In genomic region chr12:118714051-118714460, GRCh38 we compare ENCODE assay signal across 1 cellular context.
A peak's percentile ranks its signal among the peaks of the same experiment; 100 is the strongest.
TF ChIP-seq lines count a peak whose summit lies in the region.

No MANE protein-coding gene starts in this region.

TF ChIP-seq in HepG2, 621 proteins besides CTCF, POLR2A, EP300 and RAD21 (continued from another document and continues in another):
- TF ChIP-seq ATF6 (CRISPR knock-in tag; conservative IDR thresholded peaks at IDR 0.05), result no peak
- TF ChIP-seq ZNF333 (CRISPR knock-in tag; IDR thresholded peaks at IDR 0.05; ENCODE audit: borderline replicate concordance), result no peak
- TF ChIP-seq TFDP2 (CRISPR knock-in tag; IDR thresholded peaks at IDR 0.05), result no peak; the same call in 1 of the 2 replicates
- no peak for TF ChIP-seq NCOA1 (CRISPR knock-in tag; IDR thresholded peaks at IDR 0.05)
- TF ChIP-seq FOXA3 (CRISPR knock-in tag; IDR thresholded peaks at IDR 0.05), result peak; percentile 78
- TF ChIP-seq TARDBP (CRISPR knock-in tag; IDR thresholded peaks at IDR 0.05), result no peak
- no peak for TF ChIP-seq ZNF318 (CRISPR knock-in tag; IDR thresholded peaks at IDR 0.05)
- no peak for TF ChIP-seq SOX6 (IDR thresholded peaks at IDR 0.05)
- TF ChIP-seq SOX6 (CRISPR knock-in tag; IDR thresholded peaks at IDR 0.05), result no peak
- TF ChIP-seq ZNF225 (CRISPR knock-in tag; IDR thresholded peaks at IDR 0.05), result no peak
- no peak for TF ChIP-seq U2AF2 (IDR thresholded peaks at IDR 0.05; ENCODE audit: low read depth, low read length)
- TF ChIP-seq CBX1 (IDR thresholded peaks at IDR 0.05; ENCODE audit: low read depth), result no peak
- no peak for TF ChIP-seq ZNF224 (CRISPR knock-in tag; IDR thresholded peaks at IDR 0.05)
- no peak for TF ChIP-seq ZNF7 (CRISPR knock-in tag; IDR thresholded peaks at IDR 0.05)
- TF ChIP-seq GABPB1 (CRISPR knock-in tag; IDR thresholded peaks at IDR 0.05), result peak; percentile 18; the same call in 1 of the 2 replicates
- TF ChIP-seq REST (IDR thresholded peaks at IDR 0.05; ENCODE audit: borderline replicate concordance in 1 of 2, low read depth in 1 of 2, low read length in 2 of 2), result no peak
- TF ChIP-seq NFE2L2 (IDR thresholded peaks at IDR 0.05; ENCODE audit: low read length), result no peak
- no peak for TF ChIP-seq TAF1 (CRISPR knock-in tag; IDR thresholded peaks at IDR 0.05)
- TF ChIP-seq TFDP1 (CRISPR knock-in tag; IDR thresholded peaks at IDR 0.05; ENCODE audit: borderline replicate concordance), result no peak
- TF ChIP-seq DNMT1 (CRISPR knock-in tag; IDR thresholded peaks at IDR 0.05), result no peak
- TF ChIP-seq ZNF543 (CRISPR knock-in tag; IDR thresholded peaks at IDR 0.05), result no peak
- TF ChIP-seq KMT2B (CRISPR knock-in tag; IDR thresholded peaks at IDR 0.05), result peak; percentile 27; the same call in 1 of the 2 replicates
- TF ChIP-seq XRCC5 (optimal IDR thresholded peaks at IDR 0.05; ENCODE audit: low read length), result no peak
- no peak for TF ChIP-seq NRL (CRISPR knock-in tag; IDR thresholded peaks at IDR 0.05; ENCODE audit: borderline replicate concordance)
- no peak for TF ChIP-seq ZNF572 (CRISPR knock-in tag; IDR thresholded peaks at IDR 0.05)
- TF ChIP-seq CBFB (CRISPR knock-in tag; IDR thresholded peaks at IDR 0.05), result no peak
- TF ChIP-seq MYNN (CRISPR knock-in tag; IDR thresholded peaks at IDR 0.05; ENCODE audit: low read depth), result no peak
- TF ChIP-seq ELF4 (CRISPR knock-in tag; IDR thresholded peaks at IDR 0.05; ENCODE audit: borderline replicate concordance), result no peak
- no peak for TF ChIP-seq GRHL1 (CRISPR knock-in tag; conservative IDR thresholded peaks at IDR 0.05)
- no peak for TF ChIP-seq MAFG (CRISPR knock-in tag; IDR thresholded peaks at IDR 0.05)
- TF ChIP-seq FOXC1 (CRISPR knock-in tag; IDR thresholded peaks at IDR 0.05; ENCODE audit: borderline replicate concordance), result no peak
- TF ChIP-seq ISL2 (CRISPR knock-in tag; IDR thresholded peaks at IDR 0.05), result no peak
- no peak; the same call in 1 of the 2 replicates for TF ChIP-seq ZFP90 (CRISPR knock-in tag; IDR thresholded peaks at IDR 0.05; ENCODE audit: borderline replicate concordance)
- TF ChIP-seq BRCA1 (CRISPR knock-in tag; IDR thresholded peaks at IDR 0.05), result no peak
- TF ChIP-seq ZNF605 (CRISPR knock-in tag; IDR thresholded peaks at IDR 0.05), result no peak
- no peak for TF ChIP-seq GMEB1 (CRISPR knock-in tag; IDR thresholded peaks at IDR 0.05; ENCODE audit: borderline replicate concordance)
- TF ChIP-seq ZMYM3 (CRISPR knock-in tag; IDR thresholded peaks at IDR 0.05), result no peak
- TF ChIP-seq ZNF3 (CRISPR knock-in tag; IDR thresholded peaks at IDR 0.05), result 0 out of 2 replicates have a peak, but pooled peaks have one; percentile 10
- TF ChIP-seq ZNF800 (CRISPR knock-in tag; IDR thresholded peaks at IDR 0.05), result no peak
- no peak for TF ChIP-seq XBP1 (CRISPR knock-in tag; IDR thresholded peaks at IDR 0.05)
- no peak for TF ChIP-seq SMAD1 (CRISPR knock-in tag; IDR thresholded peaks at IDR 0.05; ENCODE audit: borderline replicate concordance, low read depth)
- peak; percentile 96; the same call in 1 of the 2 replicates for TF ChIP-seq CHD4 (IDR thresholded peaks at IDR 0.05; ENCODE audit: borderline replicate concordance, low read length)
- TF ChIP-seq BCL6 (CRISPR knock-in tag; IDR thresholded peaks at IDR 0.05), result peak; percentile 91
- TF ChIP-seq ISX (CRISPR knock-in tag; conservative IDR thresholded peaks at IDR 0.05), result no peak
- no peak for TF ChIP-seq NBN (conservative IDR thresholded peaks at IDR 0.05)
- no peak for TF ChIP-seq ELF3 (CRISPR knock-in tag; IDR thresholded peaks at IDR 0.05)
